Comparison of ENCODE assay signal across 12 cellular contexts in genomic region chr14:61642246-61642982, GRCh38. TPM values are rescaled to one million over a fixed set of nuclear protein-coding genes. Genes with fewer than 3 reads are reported as not detected.
A peak's percentile ranks its signal among the peaks of the same experiment; 100 is the strongest.
DNase-seq lines count a peak whose midpoint lies in the region; ATAC-seq and TF ChIP-seq lines count a peak whose summit lies in the region.
"Had no signal": no experiment of that assay in that cellular context is flagged by ENCODE, and none has a peak within 500 bp of the region (broad histone marks: within the 10 kb centered on the region; RNA-seq: fewer than 3 reads in every experiment).

No MANE protein-coding gene starts in this region.

- H3K4me2 ChIP-seq in osteoblast (ENCODE audit: insufficient read depth, low read length) = peak overlapping the region; percentile 23
- H3K4me2 ChIP-seq: PC-9 had no signal

- H3K9me3 ChIP-seq in osteoblast (ENCODE audit: low read depth, low read length) (no peaks in the 10 kb centered on the region), WERI-Rb-1 (ENCODE audit: severe bottlenecking) (no peaks in the 10 kb centered on the region)

- no peaks in the 10 kb centered on the region for H3K36me3 ChIP-seq in osteoblast (ENCODE audit: insufficient read depth, low read length)
- H3K36me3 ChIP-seq in WERI-Rb-1 = no peaks in the 10 kb centered on the region

- H3K4me1 ChIP-seq in osteoblast (ENCODE audit: insufficient read depth, low read length) = peaks cover 23% of the 10 kb centered on the region

- peak; percentile 66 for DNase-seq in ELR (ENCODE audit: low read depth)
- peak; percentile 20 for DNase-seq in NCI-H69 (lab: John Stamatoyannopoulos, UW)
- DNase-seq in epithelial cell of prostate (ENCODE audit: low read depth, low spot score) = no peak
- DNase-seq in osteoblast (ENCODE audit: insufficient read length, low spot score, missing footprints) = no peak
- DNase-seq in activated effector memory CD4-positive, alpha-beta T cell treated with anti-CD3 and anti-CD28 coated beads, Interleukin-2, amount 50 U/mL, for 16 hours = no peak
- no peak for DNase-seq in WERI-Rb-1
- DNase-seq in NCI-H1105 (lab: John Stamatoyannopoulos, UW) = no peak
- DNase-seq: COR-L47; effector memory CD4-positive, alpha-beta T cell; PC-9 had no signal

- no peaks in the 10 kb centered on the region for H3K27me3 ChIP-seq in osteoblast (ENCODE audit: insufficient read depth, low read length)
- no peaks in the 10 kb centered on the region for H3K27me3 ChIP-seq in WERI-Rb-1 (ENCODE audit: insufficient read depth, low read depth, severe bottlenecking)

- TF ChIP-seq CTCF in osteoblast (IDR thresholded peaks at IDR 0.05; ENCODE audit: extremely low read depth, low read depth, low read length) = no peak
- no peak for TF ChIP-seq CTCF in WERI-Rb-1 (IDR thresholded peaks at IDR 0.05; ENCODE audit: low read depth, low read length)

- no peaks in the 10 kb centered on the region for H3K79me2 ChIP-seq in osteoblast (ENCODE audit: insufficient read depth, low read length)

- H2AFZ ChIP-seq in osteoblast (ENCODE audit: low read length) = no peak overlapping the region
- H2AFZ ChIP-seq: PC-9 had no signal

- H4K20me1 ChIP-seq in osteoblast (ENCODE audit: insufficient read depth, low read length) = no peaks in the 10 kb centered on the region

- H3K4me3 ChIP-seq in osteoblast (ENCODE audit: insufficient read depth, low read length) (no peak overlapping the region), WERI-Rb-1 (ENCODE audit: low read depth, low read length) (no peak overlapping the region)
- H3K4me3 ChIP-seq: K562, PC-9 had no signal

- ATAC-seq in GM18867 (IDR thresholded peaks at IDR 0.05; ENCODE audit: unreplicated experiment) = no peak
- ATAC-seq: K562 had no signal

- H3K27ac ChIP-seq in epithelial cell of prostate = peak overlapping the region; percentile 59
- peak overlapping the region; percentile 73 for H3K27ac ChIP-seq in osteoblast (ENCODE audit: low read depth, low read length)
- no peak overlapping the region for H3K27ac ChIP-seq in WERI-Rb-1
- H3K27ac ChIP-seq: PC-9 had no signal

RNA-seq across cellular contexts. Expression of gene HIF1A, which starts 52.9 kb away (rescaled TPM):
- total RNA-seq in osteoblast = 611 and 816 TPM in 2 replicates

Comparison
In these comparisons a context has a peak if more than half of its experiments do, and no peak if none do; other contexts are left out.
1. DNase-seq: peak in ELR (single experiment) and NCI-H69 (single experiment); none in epithelial cell of prostate (single experiment), osteoblast (single experiment), activated effector memory CD4-positive, alpha-beta T cell treated with anti-CD3 and anti-CD28 coated beads, Interleukin-2, amount 50 U/mL, for 16 hours (single experiment), WERI-Rb-1 (single experiment) and NCI-H1105 (single experiment).